16 cellular contexts compared by ENCODE assay signal in genomic region chr13:59846845-59847620, GRCh38.
A peak's percentile ranks its signal among the peaks of the same experiment; 100 is the strongest.
DNase-seq lines count a peak whose midpoint lies in the region; ATAC-seq and TF ChIP-seq lines count a peak whose summit lies in the region.
"Had no signal": no experiment of that assay in that cellular context is flagged by ENCODE, and none has a peak within 500 bp of the region (broad histone marks: within the 10 kb centered on the region; RNA-seq: fewer than 3 reads in every experiment).

No MANE protein-coding gene starts in this region.

- no peak overlapping the region for H3K18ac ChIP-seq in IMR-90 (ENCODE audit: low read depth, low read length)

- H3K36me3 ChIP-seq in A673 (ENCODE audit: insufficient read depth, low read length, poor library complexity, severe bottlenecking): no peaks in the 10 kb centered on the region
- H3K36me3 ChIP-seq in IMR-90 (ENCODE audit: control insufficient read depth, insufficient read depth, low read length): no peaks in the 10 kb centered on the region
- no peaks in the 10 kb centered on the region for H3K36me3 ChIP-seq in ectodermal cell (ENCODE audit: control insufficient read depth, insufficient read depth, low read length)
- H3K36me3 ChIP-seq in Karpas-422 (ENCODE audit: insufficient read depth, low read length): no peaks in the 10 kb centered on the region

- no peaks in the 10 kb centered on the region for H3K27me3 ChIP-seq in A673 (replicated peaks; ENCODE audit: insufficient read depth, low read depth, low read length, poor library complexity)
- H3K27me3 ChIP-seq in IMR-90 (ENCODE audit: control insufficient read depth, insufficient read depth, low read length): no peaks in the 10 kb centered on the region
- no peaks in the 10 kb centered on the region for H3K27me3 ChIP-seq in ectodermal cell (ENCODE audit: control insufficient read depth, insufficient read depth, low read length, poor library complexity, severe bottlenecking)
- H3K27me3 ChIP-seq in Karpas-422 (ENCODE audit: low read length): no peaks in the 10 kb centered on the region

- H3K4me2 ChIP-seq in IMR-90 (ENCODE audit: low read depth, low read length) (no peak overlapping the region), Karpas-422 (ENCODE audit: low read depth, low read length, poor library complexity, severe bottlenecking) (no peak overlapping the region)
- H3K4me2 ChIP-seq: A549 had no signal

- no peak overlapping the region for H2BK5ac ChIP-seq in IMR-90 (ENCODE audit: low read depth, low read length, poor library complexity, severe bottlenecking)

- dilution Hi-C loops in IMR-90 (cut with HindIII; ENCODE audit: low sequenced_read_pairs, unreplicated experiment): no loop called here

- H3K79me1 ChIP-seq in IMR-90 (ENCODE audit: low read depth in 1 of 2, low read length in 2 of 2): peaks cover 0 to 2% of the 10 kb centered on the region in 2 experiments; a peak in 1 of 4 replicates

- no TSS peak for BruUV-seq in A673 (replicated peaks; lab: Mats Ljungman, UMichigan)
- no TSS peak for BruUV-seq in IMR-90 (replicated peaks; lab: Mats Ljungman, UMichigan)

- H3K9me3 ChIP-seq in A673 (ENCODE audit: low read depth, low read length, poor library complexity, severe bottlenecking) (no peaks in the 10 kb centered on the region), IMR-90 (ENCODE audit: control insufficient read depth, insufficient read depth, low read length) (no peaks in the 10 kb centered on the region), ectodermal cell (ENCODE audit: control insufficient read depth, low read length) (no peaks in the 10 kb centered on the region), Karpas-422 (ENCODE audit: low read length) (no peaks in the 10 kb centered on the region)
- H3K9me3 ChIP-seq: A549 had no signal

- no peak overlapping the region for H2AK9ac ChIP-seq in IMR-90 (replicated peaks; ENCODE audit: low read depth, low read length, poor library complexity)

- no peak for TF ChIP-seq POLR2A in IMR-90 (IDR thresholded peaks at IDR 0.05; ENCODE audit: low read depth, low read length)

- no peak overlapping the region for H3K4ac ChIP-seq in IMR-90 (ENCODE audit: low read depth, low read length)

- H3K4me3 ChIP-seq in A673 (ENCODE audit: low read depth, low read length, poor library complexity, severe bottlenecking) (no peak overlapping the region), IMR-90 (ENCODE audit: insufficient read depth, low read depth, low read length) (no peak overlapping the region), ectodermal cell (ENCODE audit: insufficient read depth, low read depth, low read length) (no peak overlapping the region), Karpas-422 (ENCODE audit: low read length) (no peak overlapping the region)
- H3K4me3 ChIP-seq: A549 had no signal

- H3K14ac ChIP-seq in IMR-90 (replicated peaks; ENCODE audit: low read depth, low read length): no peak overlapping the region

- H3K27ac ChIP-seq in A673 (ENCODE audit: low read depth, low read length, poor library complexity, severe bottlenecking): peak overlapping the region; percentile 44
- no peak overlapping the region for H3K27ac ChIP-seq in IMR-90 (ENCODE audit: insufficient read depth, low read length)
- H3K27ac ChIP-seq in ectodermal cell (ENCODE audit: insufficient read depth, low read depth, low read length, poor library complexity, severe bottlenecking): peak overlapping the region; percentile 48
- no peak overlapping the region for H3K27ac ChIP-seq in Karpas-422 (ENCODE audit: low read length)
- H3K27ac ChIP-seq: A549, HL-60 had no signal

- H3K4me1 ChIP-seq in A673 (ENCODE audit: insufficient read depth, low read length, poor library complexity, severe bottlenecking) (peaks cover 24% of the 10 kb centered on the region), IMR-90 (ENCODE audit: control insufficient read depth, insufficient read depth, low read length) (0 out of 2 replicates have a peak, but pooled peaks cover 3% of the 10 kb centered on the region), ectodermal cell (ENCODE audit: control insufficient read depth, insufficient read depth, low read length) (no peaks in the 10 kb centered on the region), Karpas-422 (ENCODE audit: low read length) (no peaks in the 10 kb centered on the region)
- H3K4me1 ChIP-seq: A549 had no signal

- no peak overlapping the region for H2BK15ac ChIP-seq in IMR-90 (ENCODE audit: low read depth, low read length)

- WGBS in IMR-90 (ENCODE audit: extremely low coverage in 2 of 2, insufficient read length in 1 of 2), 2 experiments: no CpG with 5 or more reads among the region's 2 CpGs
- WGBS in ectodermal cell, 2 experiments: 81 to 100% methylated on average over 1 of the region's 2 CpGs

- DNase-seq in A673 (ENCODE audit: low spot score): no peak
- no peak for DNase-seq in IMR-90
- peak; percentile 59 for DNase-seq in islet precursor cell
- DNase-seq in Karpas-422: no peak
- DNase-seq in glomerular visceral epithelial cell (ENCODE audit: extremely low spot score): no peak
- no peak for DNase-seq in NCI-H82 (lab: John Stamatoyannopoulos, UW)
- DNase-seq: C1 segment of cervical spinal cord, H9, NCI-H1048, NCI-H1436 treated with DMSO at 0.1 percent for 48 hours, NCI-H2029 treated with DMSO at 0.1 percent for 48 hours, NCI-H510A treated with DMSO at 0.1 percent for 48 hours had no signal

- no peak overlapping the region for H4K91ac ChIP-seq in IMR-90 (ENCODE audit: insufficient read depth, low read depth, low read length)

- H2AFZ ChIP-seq in IMR-90 (replicated peaks; ENCODE audit: low read length, poor library complexity) (no peak overlapping the region), Karpas-422 (ENCODE audit: low read length) (no peak overlapping the region)

- H3K9me2 ChIP-seq in Karpas-422 (replicated peaks; ENCODE audit: insufficient read depth, low read length): no peaks in the 10 kb centered on the region

- intact Hi-C loops in A673 (cut with micrococcal nuclease; ENCODE audit: unreplicated experiment) (no loop called here), IMR-90 (cut with micrococcal nuclease) (no loop called here)

- no peak overlapping the region for H3K56ac ChIP-seq in IMR-90 (ENCODE audit: extremely low read depth, insufficient read depth, low read length)

- no peak overlapping the region for H2BK20ac ChIP-seq in IMR-90 (ENCODE audit: low read depth, low read length)

- CTCF ChIA-PET in A673 (lab: Charles Lee): no interaction called here
- CTCF ChIA-PET in IMR-90 (lab: Yijun Ruan, JAX): no interaction called here

- H3K9ac ChIP-seq in IMR-90 (ENCODE audit: low read depth, low read length) (no peak overlapping the region), Karpas-422 (ENCODE audit: low read length) (no peak overlapping the region)

- H3K9me1 ChIP-seq in IMR-90 (ENCODE audit: insufficient read depth, low read length): no peaks in the 10 kb centered on the region

- no peak overlapping the region for H3K23ac ChIP-seq in IMR-90 (ENCODE audit: low read depth, low read length)

- TF ChIP-seq RAD21 in IMR-90 (IDR thresholded peaks at IDR 0.05; ENCODE audit: low read length): no peak

- H3K79me2 ChIP-seq in Karpas-422 (ENCODE audit: low read length): no peaks in the 10 kb centered on the region

- no peak overlapping the region for H2AK5ac ChIP-seq in IMR-90 (ENCODE audit: low read depth, low read length)

- no peak for ATAC-seq in IMR-90 (ENCODE audit: low read depth)
- ATAC-seq in GM18873 (IDR thresholded peaks at IDR 0.05; ENCODE audit: low FRiP score, unreplicated experiment): no peak
- ATAC-seq: A549 had no signal

- TF ChIP-seq CTCF in A673 (conservative IDR thresholded peaks at IDR 0.05; ENCODE audit: low read depth, low read length) (no peak), IMR-90 (conservative IDR thresholded peaks at IDR 0.05; ENCODE audit: low read depth, low read length) (no peak)

- no peaks in the 10 kb centered on the region for H4K20me1 ChIP-seq in IMR-90 (ENCODE audit: insufficient read depth, low read length)
- H4K20me1 ChIP-seq in Karpas-422 (ENCODE audit: insufficient read depth, low read depth, low read length): no peaks in the 10 kb centered on the region

- H2BK120ac ChIP-seq in IMR-90 (ENCODE audit: low read depth, low read length): no peak overlapping the region

- in situ Hi-C loops in IMR-90 (cut with MboI; ENCODE audit: low sequenced_read_pairs): no loop called here

- no peak overlapping the region for H4K5ac ChIP-seq in IMR-90 (ENCODE audit: low read depth, low read length)

- H4K8ac ChIP-seq in IMR-90 (ENCODE audit: low read depth in 2 of 2, low read length in 2 of 2): no peak overlapping the region

- POLR2A ChIA-PET in A673 (lab: Charles Lee; ENCODE audit: low non-redundant PET) (no interaction called here), IMR-90 (lab: Charles Lee; ENCODE audit: unreplicated experiment) (interaction anchor here (0.6 kb wide), 2 partner anchors 550 to 560 kb away, joined by 4 to 12 read pairs; partner anchors contain the start of gene TDRD3)

TF ChIP-seq in IMR-90, 13 proteins besides CTCF, POLR2A, EP300 and RAD21:
- peak; percentile 38 for TF ChIP-seq CEBPB (IDR thresholded peaks at IDR 0.05; ENCODE audit: low read depth, low read length)
- no peak for TF ChIP-seq USF2 (IDR thresholded peaks at IDR 0.05; ENCODE audit: low read depth, low read length)
- no peak for TF ChIP-seq ELK1 (IDR thresholded peaks at IDR 0.05; ENCODE audit: borderline replicate concordance, low read depth, low read length)

Comparison
In these comparisons a context has a peak if more than half of its experiments do, and no peak if none do; other contexts are left out.
1. H3K27ac ChIP-seq: peak in A673 (single experiment) and ectodermal cell (single experiment); none in IMR-90 (single experiment) and Karpas-422 (single experiment).